Comparison of ENCODE assay signal across 15 cellular contexts in genomic region chr7:44150466-44150832, GRCh38. TPM values are rescaled to one million over a fixed set of nuclear protein-coding genes. Genes with fewer than 3 reads are reported as not detected.
DNase-seq lines count a peak whose midpoint lies in the region; ATAC-seq and TF ChIP-seq lines count a peak whose summit lies in the region.
"Had no signal": no experiment of that assay in that cellular context is flagged by ENCODE, and none has a peak within 500 bp of the region (broad histone marks: within the 10 kb centered on the region; RNA-seq: fewer than 3 reads in every experiment).

No MANE protein-coding gene starts in this region.

- H3K4me1 ChIP-seq in mucosa of descending colon (ENCODE audit: low read depth) = no peaks in the 10 kb centered on the region

- H3K4me3 Mint-ChIP-seq in glutamatergic neuron (ENCODE audit: unreplicated experiment) = peak overlapping the region; percentile 52
- H3K4me3 Mint-ChIP-seq: naive thymus-derived CD8-positive, alpha-beta T cell had no signal

- H3K9me3 Mint-ChIP-seq in glutamatergic neuron (ENCODE audit: unreplicated experiment) = peaks cover 16% of the 10 kb centered on the region
- H3K9me3 Mint-ChIP-seq: naive thymus-derived CD8-positive, alpha-beta T cell had no signal

- TF ChIP-seq CTCF in GM10248 (IDR thresholded peaks at IDR 0.05; ENCODE audit: control extremely low read depth, extremely low read depth, low read depth, missing control alignments) (no peak), GM20000 (IDR thresholded peaks at IDR 0.05; ENCODE audit: extremely low read depth, missing control alignments) (no peak), glutamatergic neuron (IDR thresholded peaks at IDR 0.05; ENCODE audit: partially characterized antibody, unreplicated experiment) (no peak), mucosa of descending colon (IDR thresholded peaks at IDR 0.05) (no peak)

- intact Hi-C loops in mucosa of descending colon (cut with DNase I, micrococcal nuclease) = no loop called here

- no peaks in the 10 kb centered on the region for H3K36me3 ChIP-seq in mucosa of descending colon (ENCODE audit: low read depth)
- H3K36me3 ChIP-seq: spleen, uterus had no signal

- H3K4me1 Mint-ChIP-seq in glutamatergic neuron (ENCODE audit: low read depth, unreplicated experiment) = peaks cover 46% of the 10 kb centered on the region

- H3K27me3 Mint-ChIP-seq in glutamatergic neuron (ENCODE audit: unreplicated experiment) = peaks cover 9% of the 10 kb centered on the region
- H3K27me3 Mint-ChIP-seq: naive thymus-derived CD8-positive, alpha-beta T cell had no signal

- no peak overlapping the region for H3K4me3 ChIP-seq in mucosa of descending colon
- H3K4me3 ChIP-seq: spleen, uterus had no signal

- CTCF ChIA-PET in GM10248 (lab: Yijun Ruan, JAX) = interaction anchor here (1.2 to 1.9 kb wide), 5 partner anchors 19 to 107 kb away, joined by 3 to 4 read pairs (median 4); no protein-coding TSS in a partner anchor

- peak; percentile 61 for ATAC-seq in HG03469 (IDR thresholded peaks at IDR 0.05; ENCODE audit: unreplicated experiment)
- ATAC-seq in mucosa of descending colon = no peak
- ATAC-seq: naive thymus-derived CD8-positive, alpha-beta T cell had no signal

- DNase-seq in GM10248 (ENCODE audit: extremely low spot score) = peak; percentile 64
- DNase-seq in GM20000 (ENCODE audit: low spot score) = peak; percentile 58
- DNase-seq in glutamatergic neuron = no peak
- no peak for DNase-seq in dedifferentiated amniotic fluid mesenchymal stem cell (ENCODE audit: extremely low spot score)
- no peak for DNase-seq in mucosa of descending colon
- no peak for DNase-seq in NCI-H2081 (lab: John Stamatoyannopoulos, UW)
- DNase-seq in SW480 (ENCODE audit: low spot score) = no peak
- DNase-seq: Kasumi-1; stimulated activated CD8-positive, alpha-beta memory T cell treated with anti-CD3 and anti-CD28 coated beads, Interleukin-4, amount 100 ng/mL, for 48 hours had no signal

- POLR2A ChIA-PET in GM10248 (lab: Yijun Ruan, JAX) = no interaction called here

- H3K27ac Mint-ChIP-seq in glutamatergic neuron (ENCODE audit: unreplicated experiment) = peak overlapping the region; percentile 82

- no peaks in the 10 kb centered on the region for H3K36me3 Mint-ChIP-seq in glutamatergic neuron (ENCODE audit: unreplicated experiment)
- H3K36me3 Mint-ChIP-seq: naive thymus-derived CD8-positive, alpha-beta T cell had no signal

- no peaks in the 10 kb centered on the region for H3K9me3 ChIP-seq in mucosa of descending colon
- H3K9me3 ChIP-seq: spleen, uterus had no signal

RNA-seq across cellular contexts. Expression of gene MYL7, which starts 9.3 kb away (rescaled TPM):
- total RNA-seq in glutamatergic neuron (ENCODE audit: unreplicated experiment) (7.6 TPM), mucosa of descending colon (1 to 10 TPM in 1 of 3 donors, not detected in 2; 2.0 TPM)
- total RNA-seq: naive thymus-derived CD8-positive, alpha-beta T cell; NCI-H460; SK-MEL-5; uterus had no signal

RNA-seq across cellular contexts. Expression of gene POLD2, which starts 27.1 kb away (rescaled TPM):
- 71.2 TPM for total RNA-seq in glutamatergic neuron (ENCODE audit: unreplicated experiment)
- 10 to 100 TPM; 51.5 to 57.0 (median 52.0) TPM for total RNA-seq in mucosa of descending colon

RNA-seq across cellular contexts. Expression of gene GCK, which starts 38.8 kb away (rescaled TPM):
- total RNA-seq in glutamatergic neuron (ENCODE audit: unreplicated experiment) (43.9 TPM), mucosa of descending colon (under 1 TPM in 1 of 3 donors, not detected in 2; 0.17 TPM)
- total RNA-seq: NCI-H460, SK-MEL-5 had no signal

RNA-seq across cellular contexts. Expression of gene AEBP1, which starts 46.3 kb away (rescaled TPM):
- total RNA-seq in glutamatergic neuron (ENCODE audit: unreplicated experiment) = 35.4 TPM
- 100 to 1,000 TPM in 1 of 3 donors, 10 to 100 TPM in 2; 14.1 to 130 (median 42.2) TPM for total RNA-seq in mucosa of descending colon
- total RNA-seq: NCI-H460, SK-MEL-5 had no signal

RNA-seq across cellular contexts. Expression of gene YKT6, which starts 50.3 kb away (rescaled TPM):
- 178 TPM for total RNA-seq in glutamatergic neuron (ENCODE audit: unreplicated experiment)
- total RNA-seq in mucosa of descending colon = 10 to 100 TPM; 72.0 to 79.5 (median 79.0) TPM

Comparison
In these comparisons a context has a peak if more than half of its experiments do, and no peak if none do; other contexts are left out.
1. DNase-seq: peak in GM10248 (single experiment) and GM20000 (single experiment); none in glutamatergic neuron (single experiment), dedifferentiated amniotic fluid mesenchymal stem cell (single experiment), mucosa of descending colon (0 of 3), NCI-H2081 (0 of 2) and SW480 (single experiment).
2. RNA of gene GCK, which starts 38.8 kb away (total RNA-seq): 43.9 TPM in glutamatergic neuron (single experiment); 0.17 TPM in mucosa of descending colon; every median in the first group is over 10 times any median in the second.